24 cellular contexts compared by ENCODE assay signal in the genomic region with DNA sequence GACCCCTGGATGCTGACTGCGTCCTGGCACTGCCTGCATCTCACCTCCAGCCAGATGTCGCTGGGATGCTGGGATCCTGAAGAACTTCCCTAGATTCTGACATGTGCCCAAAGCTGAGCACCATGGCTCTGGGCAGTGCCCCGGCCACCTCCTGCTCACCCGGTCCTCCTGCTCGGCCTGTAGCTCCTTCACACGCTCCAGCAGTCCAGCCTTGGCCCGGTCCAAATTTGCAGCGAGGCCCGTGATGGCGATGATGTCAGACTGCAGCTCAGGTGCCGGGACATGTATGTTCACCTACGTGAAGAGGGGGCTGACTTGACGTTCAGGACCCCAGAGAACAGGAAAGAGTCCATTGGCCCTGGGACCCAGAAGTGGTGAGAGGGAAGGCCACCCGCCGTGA. TPM values are rescaled to one million over a fixed set of nuclear protein-coding genes. Genes with fewer than 3 reads are reported as not detected.
"Had no signal": no experiment of that assay in that cellular context is flagged by ENCODE, and none has a peak within 500 bp of the region (broad histone marks: within the 10 kb centered on the region; RNA-seq: fewer than 3 reads in every experiment).

No MANE protein-coding gene starts in this region.

- H3K4me3 Mint-ChIP-seq: activated B cell treated with CpG ODN at 0.5 μM for 24 hours; activated CD4-positive, alpha-beta T cell treated with anti-CD3 and anti-CD28 coated beads for 36 hours; dendritic cell treated with granulocyte-macrophage colony-stimulating factor and Interleukin-4, amounts not matched to agents 40 ng/mL and 50 ng/mL, for 4 days; mesothelial cell of epicardium; naive thymus-derived CD4-positive, alpha-beta T cell; neural progenitor cell; stimulated activated memory B cell treated with anti-CD40 and anti-IgM and Interleukin-4, amounts not matched to agents 10 μg/mL and 1 μg/mL and 100 μg/mL, for 72 hours; T-helper 2 cell treated with Interferon-gamma antibody and Interleukin-4, amounts not matched to agents 5 μg/mL and 100 μg/mL, for 36 hours had no signal

- H3K9me3 Mint-ChIP-seq: activated B cell treated with CpG ODN at 0.5 μM for 24 hours; dendritic cell treated with granulocyte-macrophage colony-stimulating factor and Interleukin-4, amounts not matched to agents 40 ng/mL and 50 ng/mL, for 4 days; mesothelial cell of epicardium; naive thymus-derived CD4-positive, alpha-beta T cell; neural progenitor cell; stimulated activated memory B cell treated with anti-CD40 and anti-IgM and Interleukin-4, amounts not matched to agents 10 μg/mL and 1 μg/mL and 100 μg/mL, for 72 hours; T-helper 2 cell treated with Interferon-gamma antibody and Interleukin-4, amounts not matched to agents 5 μg/mL and 100 μg/mL, for 36 hours had no signal

- H3K4me1 Mint-ChIP-seq: activated B cell treated with CpG ODN at 0.5 μM for 24 hours; activated CD4-positive, alpha-beta T cell treated with anti-CD3 and anti-CD28 coated beads for 36 hours; mesothelial cell of epicardium; neural progenitor cell; stimulated activated memory B cell treated with anti-CD40 and anti-IgM and Interleukin-4, amounts not matched to agents 10 μg/mL and 1 μg/mL and 100 μg/mL, for 72 hours had no signal

- H3K27me3 Mint-ChIP-seq: activated B cell treated with CpG ODN at 0.5 μM for 24 hours; activated CD4-positive, alpha-beta T cell treated with anti-CD3 and anti-CD28 coated beads for 36 hours; dendritic cell treated with granulocyte-macrophage colony-stimulating factor and Interleukin-4, amounts not matched to agents 40 ng/mL and 50 ng/mL, for 4 days; naive thymus-derived CD4-positive, alpha-beta T cell; stimulated activated memory B cell treated with anti-CD40 and anti-IgM and Interleukin-4, amounts not matched to agents 10 μg/mL and 1 μg/mL and 100 μg/mL, for 72 hours had no signal

- ATAC-seq: activated CD4-positive, alpha-beta T cell treated with anti-CD3 and anti-CD28 coated beads for 36 hours; naive thymus-derived CD4-positive, alpha-beta T cell; stimulated activated memory B cell treated with anti-CD40 and anti-IgM and Interleukin-4, amounts not matched to agents 10 μg/mL and 1 μg/mL and 100 μg/mL, for 72 hours had no signal

- DNase-seq: activated B cell treated with CpG ODN at 0.5 μM for 24 hours; activated CD4-positive, alpha-beta T cell treated with anti-CD3 and anti-CD28 coated beads for 36 hours; activated CD4-positive, alpha-beta T cell treated with anti-CD3 and anti-CD28 coated beads, Interleukin-2, amount 50 U/mL, for 4 hours; activated gamma-delta T cell treated with Interleukin-2 at 50 U/mL for 16 hours; activated naive CD4-positive, alpha-beta T cell treated with anti-CD3 and anti-CD28 coated beads, Interleukin-2, amount 50 U/mL, for 16 hours; amniotic stem cell; brain microvascular endothelial cell; central memory CD4-positive, alpha-beta T cell; mammary epithelial cell; naive thymus-derived CD4-positive, alpha-beta T cell; stimulated activated CD4-positive, alpha-beta T cell treated with anti-CD3 and anti-CD28 coated beads, Interleukin-12 subunit alpha, Interleukin-12 subunit beta, amount 100 ng/mL, for 4 hours; stimulated activated CD4-positive, alpha-beta T cell treated with anti-CD3 and anti-CD28 coated beads, Interleukin-4, amount 100 ng/mL, for 1 hour; T-helper 1 cell; tibial artery had no signal

- FAIRE-seq: astrocyte, endometrium, frontal cortex, islet of Langerhans had no signal

- H3K27ac Mint-ChIP-seq: activated B cell treated with CpG ODN at 0.5 μM for 24 hours; activated CD4-positive, alpha-beta T cell treated with anti-CD3 and anti-CD28 coated beads for 36 hours; dendritic cell treated with granulocyte-macrophage colony-stimulating factor and Interleukin-4, amounts not matched to agents 40 ng/mL and 50 ng/mL, for 4 days; mesothelial cell of epicardium; stimulated activated memory B cell treated with anti-CD40 and anti-IgM and Interleukin-4, amounts not matched to agents 10 μg/mL and 1 μg/mL and 100 μg/mL, for 72 hours; T-helper 2 cell treated with Interferon-gamma antibody and Interleukin-4, amounts not matched to agents 5 μg/mL and 100 μg/mL, for 36 hours had no signal

RNA-seq across cellular contexts. Expression of a gene that starts 46.5 kb away (rescaled TPM):
- total RNA-seq: skeletal muscle tissue had no signal
